Comparison of ENCODE assay signal across 31 cellular contexts in genomic region chr1:34433099-34433498, GRCh38.
DNase-seq lines count a peak whose midpoint lies in the region; TF ChIP-seq lines count a peak whose summit lies in the region.
"Had no signal": no experiment of that assay in that cellular context is flagged by ENCODE, and none has a peak within 500 bp of the region (broad histone marks: within the 10 kb centered on the region; RNA-seq: fewer than 3 reads in every experiment).

No MANE protein-coding gene starts in this region.

- peak overlapping the region; percentile 10 for H2AFZ ChIP-seq in neural cell (ENCODE audit: low read depth, low read length)

- no peaks in the 10 kb centered on the region for H3K9me3 ChIP-seq in neural cell (ENCODE audit: low read length)
- H3K9me3 ChIP-seq: A549; BE2C; BLaER1; BLaER1 treated with 17β-estradiol and CSF1 and Interleukin-3, amounts not matched to agents 10 nM and 100 nM; Caco-2 had no signal

- no peaks in the 10 kb centered on the region for H3K36me3 ChIP-seq in neural cell (ENCODE audit: insufficient read depth, low read length)
- H3K36me3 ChIP-seq: BE2C; BLaER1; BLaER1 treated with 17β-estradiol and CSF1 and Interleukin-3, amounts not matched to agents 10 nM and 100 nM had no signal

- no peak overlapping the region for H3K27ac Mint-ChIP-seq in osteocyte (ENCODE audit: unreplicated experiment)
- H3K27ac Mint-ChIP-seq: B cell; CD14-positive monocyte; CD4-positive, alpha-beta memory T cell; CD4-positive, alpha-beta T cell; CD4-positive, CD25-positive, alpha-beta regulatory T cell; CD8-positive, alpha-beta T cell had no signal

- H3K9me3 Mint-ChIP-seq in osteocyte (ENCODE audit: unreplicated experiment), result peaks cover 10% of the 10 kb centered on the region
- H3K9me3 Mint-ChIP-seq: CD4-positive, alpha-beta memory T cell; CD4-positive, alpha-beta T cell; CD8-positive, alpha-beta memory T cell; CD8-positive, alpha-beta T cell had no signal

- H3K4me1 Mint-ChIP-seq in osteocyte (ENCODE audit: unreplicated experiment), result no peaks in the 10 kb centered on the region
- H3K4me1 Mint-ChIP-seq: B cell; CD14-positive monocyte; CD4-positive, alpha-beta memory T cell; CD4-positive, CD25-positive, alpha-beta regulatory T cell; CD8-positive, alpha-beta memory T cell had no signal

- TF ChIP-seq EP300 in neural cell (conservative IDR thresholded peaks at IDR 0.05; ENCODE audit: poor library complexity, severe bottlenecking), result peak; percentile 94

- TF ChIP-seq RAD21 in neural cell (conservative IDR thresholded peaks at IDR 0.05), result no peak

- H3K79me2 ChIP-seq in neural cell (replicated peaks; ENCODE audit: insufficient read depth, low read length), result no peaks in the 10 kb centered on the region

- peak; percentile 20 for DNase-seq in putamen (ENCODE audit: low spot score)
- DNase-seq in NCI-H187 treated with DMSO at 0.1 percent for 48 hours (lab: John Stamatoyannopoulos, UW), result no peak
- DNase-seq in osteocyte (ENCODE audit: extremely low spot score, unreplicated experiment), result no peak
- DNase-seq: 8988T; ACHN; AML-193; BE2C; C1 segment of cervical spinal cord; Caco-2; Calu3; CD4-positive, alpha-beta memory T cell; CD4-positive, alpha-beta T cell; CD4-positive, CD25-positive, alpha-beta regulatory T cell; CD8-positive, alpha-beta memory T cell; CD8-positive, alpha-beta T cell; COR-L47; DMS 273 treated with DMSO at 0.1 percent for 48 hours; DMS153; DMS53; DMS79; DMS79 treated with DMSO at 0.1 percent for 48 hours; DND-41; EL had no signal

- H3K4me3 Mint-ChIP-seq in osteocyte (ENCODE audit: unreplicated experiment), result no peak overlapping the region
- H3K4me3 Mint-ChIP-seq: B cell; CD14-positive monocyte; CD4-positive, alpha-beta memory T cell; CD4-positive, alpha-beta T cell; CD4-positive, CD25-positive, alpha-beta regulatory T cell; CD8-positive, alpha-beta memory T cell; CD8-positive, alpha-beta T cell had no signal

- peak overlapping the region; percentile 19 for H3K4me3 ChIP-seq in neural cell (ENCODE audit: low read length)
- H3K4me3 ChIP-seq: A549; BLaER1; BLaER1 treated with 17β-estradiol and CSF1 and Interleukin-3, amounts not matched to agents 10 nM and 100 nM had no signal

- H3K27me3 ChIP-seq in neural cell (ENCODE audit: insufficient read depth, low read depth, low read length), result no peaks in the 10 kb centered on the region
- H3K27me3 ChIP-seq: BE2C; BLaER1; BLaER1 treated with 17β-estradiol and CSF1 and Interleukin-3, amounts not matched to agents 10 nM and 100 nM had no signal

- no peak overlapping the region for H3K4me2 ChIP-seq in neural cell (ENCODE audit: low read length)
- H3K4me2 ChIP-seq: A549; BLaER1; BLaER1 treated with 17β-estradiol and CSF1 and Interleukin-3, amounts not matched to agents 10 nM and 100 nM had no signal

- H3K9ac ChIP-seq in neural cell (ENCODE audit: low read length), result peak overlapping the region; percentile 35
- H3K9ac ChIP-seq: BLaER1; BLaER1 treated with 17β-estradiol and CSF1 and Interleukin-3, amounts not matched to agents 10 nM and 100 nM had no signal

- H4K20me1 ChIP-seq in neural cell (ENCODE audit: insufficient read depth), result no peaks in the 10 kb centered on the region
- H4K20me1 ChIP-seq: BLaER1; BLaER1 treated with 17β-estradiol and CSF1 and Interleukin-3, amounts not matched to agents 10 nM and 100 nM had no signal

- H3K27ac ChIP-seq in neural cell (ENCODE audit: low read length), result peak overlapping the region; percentile 82
- H3K27ac ChIP-seq: 22Rv1; A549; BLaER1; BLaER1 treated with 17β-estradiol and CSF1 and Interleukin-3, amounts not matched to agents 10 nM and 100 nM; C4-2B had no signal

- no peaks in the 10 kb centered on the region for H3K27me3 Mint-ChIP-seq in osteocyte (ENCODE audit: unreplicated experiment)
- H3K27me3 Mint-ChIP-seq: B cell; CD4-positive, CD25-positive, alpha-beta regulatory T cell had no signal

- H3K36me3 Mint-ChIP-seq in osteocyte (ENCODE audit: unreplicated experiment), result no peaks in the 10 kb centered on the region
- H3K36me3 Mint-ChIP-seq: CD14-positive monocyte; CD4-positive, alpha-beta memory T cell; CD4-positive, CD25-positive, alpha-beta regulatory T cell; CD8-positive, alpha-beta memory T cell; CD8-positive, alpha-beta T cell had no signal

- TF ChIP-seq CTCF in neural cell (IDR thresholded peaks at IDR 0.05; ENCODE audit: poor library complexity, severe bottlenecking) (no peak), osteocyte (IDR thresholded peaks at IDR 0.05) (no peak)

- no peaks in the 10 kb centered on the region for H3K9me2 ChIP-seq in neural cell (ENCODE audit: insufficient read depth, low read length)

- H3F3A ChIP-seq in neural cell (ENCODE audit: insufficient read depth, low read length, poor library complexity, severe bottlenecking), result no peaks in the 10 kb centered on the region

TF ChIP-seq in neural cell, 6 proteins besides CTCF, POLR2A, EP300 and RAD21:
- TF ChIP-seq TAF1 (IDR thresholded peaks at IDR 0.05; ENCODE audit: low read depth), result no peak
- no peak for TF ChIP-seq SMC3 (conservative IDR thresholded peaks at IDR 0.05; ENCODE audit: poor library complexity)
- peak; percentile 39 for TF ChIP-seq POLR2AphosphoS5 (IDR thresholded peaks at IDR 0.05)
- no peak for TF ChIP-seq MXI1 (conservative IDR thresholded peaks at IDR 0.05; ENCODE audit: poor library complexity, severe bottlenecking)
TF ChIP-seq in neural cell: peak in this region for 1.
